Comparison of ENCODE assay signal across 19 cellular contexts in the genomic region with DNA sequence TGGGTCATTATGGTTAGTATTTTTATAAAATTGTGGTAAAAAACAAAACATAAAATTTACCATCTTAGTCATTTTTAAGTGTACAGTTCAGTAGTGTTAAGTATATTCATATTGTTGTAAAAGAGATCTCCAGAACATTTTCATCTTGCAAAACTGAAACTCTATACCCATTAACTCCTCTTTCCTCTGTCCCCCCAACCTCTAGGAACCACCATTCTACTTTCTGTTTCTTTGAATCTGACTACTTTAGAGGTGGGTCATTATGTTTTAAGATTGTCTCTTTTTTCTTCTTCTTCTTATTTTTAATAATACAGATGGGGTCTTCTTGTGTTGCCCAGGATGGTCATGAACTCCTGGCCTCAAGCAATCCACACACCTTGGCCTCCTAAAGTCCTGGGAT.
A peak's percentile ranks its signal among the peaks of the same experiment; 100 is the strongest.
DNase-seq lines count a peak whose midpoint lies in the region; ATAC-seq, FAIRE-seq and TF ChIP-seq lines count a peak whose summit lies in the region.
"Had no signal": no experiment of that assay in that cellular context is flagged by ENCODE, and none has a peak within 500 bp of the region (broad histone marks: within the 10 kb centered on the region; RNA-seq: fewer than 3 reads in every experiment).

No MANE protein-coding gene starts in this region.

- no peak overlapping the region for H3K9ac ChIP-seq in GM12878 (ENCODE audit: control insufficient read depth, insufficient read depth, low read length)
- no peak overlapping the region for H3K9ac ChIP-seq in neural progenitor cell
- H3K9ac ChIP-seq: BLaER1 had no signal

- TF ChIP-seq EP300 in GM12878 (IDR thresholded peaks at IDR 0.05; ENCODE audit: borderline replicate concordance in 1 of 2, control insufficient read depth in 1 of 2, low read depth in 2 of 2, low read length in 2 of 2): no peak

- no peak overlapping the region for H3K4me3 Mint-ChIP-seq in neural progenitor cell
- H3K4me3 Mint-ChIP-seq: CD14-positive monocyte; CD4-positive, alpha-beta memory T cell; H9 had no signal

- SMC1A ChIA-PET in GM12878 (lab: Charles Lee; ENCODE audit: uncharacterized antibody, unreplicated experiment): interaction anchor here (0.7 kb wide), 1 partner anchor 79 kb away, joined by 3 read pairs; no protein-coding TSS in a partner anchor

- H2AFZ ChIP-seq in GM12878 (ENCODE audit: control insufficient read depth, low read depth, low read length): no peak overlapping the region
- H2AFZ ChIP-seq in neural progenitor cell (replicated peaks): no peak overlapping the region

- H3K4me1 Mint-ChIP-seq in neural progenitor cell: no peaks in the 10 kb centered on the region
- H3K4me1 Mint-ChIP-seq: CD4-positive, alpha-beta memory T cell had no signal

- H3K27me3 Mint-ChIP-seq in neural progenitor cell (ENCODE audit: insufficient read depth, low read depth): no peaks in the 10 kb centered on the region

- H3K4me2 ChIP-seq in GM12878 (ENCODE audit: control insufficient read depth, insufficient read depth): no peak overlapping the region
- H3K4me2 ChIP-seq in neural progenitor cell: no peak overlapping the region
- H3K4me2 ChIP-seq: BLaER1 had no signal

- no peaks in the 10 kb centered on the region for H3K9me3 ChIP-seq in GM12878 (replicated peaks; ENCODE audit: control insufficient read depth, insufficient read depth, low read length)
- H3K9me3 ChIP-seq in neural progenitor cell (ENCODE audit: low read depth): no peaks in the 10 kb centered on the region
- no peaks in the 10 kb centered on the region for H3K9me3 ChIP-seq in right cardiac atrium (ENCODE audit: control insufficient read depth, low read length)
- H3K9me3 ChIP-seq: BLaER1 had no signal

- peak; percentile 68 for ATAC-seq in GM19395 (IDR thresholded peaks at IDR 0.05; ENCODE audit: unreplicated experiment)
- peak; percentile 57 for ATAC-seq in HG03354 (IDR thresholded peaks at IDR 0.05; ENCODE audit: poor library complexity, severe bottlenecking, unreplicated experiment)
- ATAC-seq in GM12878: peak; percentile 29; the same call in 1 of the 3 replicates
- no peak for ATAC-seq in omental fat pad (ENCODE audit: low FRiP score)
- no peak for ATAC-seq in right cardiac atrium
- ATAC-seq: K562 had no signal

- RAD21 ChIA-PET in GM12878 (lab: Charles Lee; ENCODE audit: unreplicated experiment): no interaction called here

- no peak for DNase-seq in GM12878 (ENCODE audit: low read depth, low spot score)
- no peak for DNase-seq in neural progenitor cell (ENCODE audit: low spot score)
- DNase-seq in cerebellar nuclear complex (lab: John Stamatoyannopoulos, UW): no peak
- no peak for DNase-seq in omental fat pad (ENCODE audit: low spot score)
- DNase-seq in NCI-H2081 (lab: John Stamatoyannopoulos, UW): no peak
- DNase-seq in right cardiac atrium: no peak
- DNase-seq: Calu3; CD4-positive, alpha-beta memory T cell; DMS79 treated with DMSO at 0.1 percent for 48 hours; EL; H9 had no signal

- H3K36me3 ChIP-seq in GM12878 (ENCODE audit: control insufficient read depth in 2 of 2, insufficient read depth in 2 of 2, low read length in 1 of 2) (no peaks in the 10 kb centered on the region), neural progenitor cell (no peaks in the 10 kb centered on the region)
- H3K36me3 ChIP-seq: BLaER1 had no signal

- H3K27me3 ChIP-seq in GM12878 (replicated peaks in 1 of 2; ENCODE audit: control insufficient read depth in 2 of 2, insufficient read depth in 2 of 2, low read length in 1 of 2): no peaks in the 10 kb centered on the region
- H3K27me3 ChIP-seq in neural progenitor cell: no peaks in the 10 kb centered on the region
- no peaks in the 10 kb centered on the region for H3K27me3 ChIP-seq in right cardiac atrium (ENCODE audit: control insufficient read depth, insufficient read depth)
- H3K27me3 ChIP-seq: BLaER1 had no signal

- no peak overlapping the region for H3K27ac ChIP-seq in GM12878 (ENCODE audit: control insufficient read depth, insufficient read depth)
- H3K27ac ChIP-seq in neural progenitor cell: no peak overlapping the region
- H3K27ac ChIP-seq in right cardiac atrium (ENCODE audit: low read length): no peak overlapping the region
- H3K27ac ChIP-seq: BLaER1 had no signal

- H3K36me3 Mint-ChIP-seq in neural progenitor cell: peaks cover 4% of the 10 kb centered on the region
- H3K36me3 Mint-ChIP-seq: CD14-positive monocyte; CD4-positive, alpha-beta memory T cell had no signal

- in situ Hi-C loops in GM12878 (cut with MboI): no loop called here

- peak overlapping the region; percentile 36 for H3K27ac Mint-ChIP-seq in neural progenitor cell
- H3K27ac Mint-ChIP-seq: CD14-positive monocyte; CD4-positive, alpha-beta memory T cell; H9 had no signal

- BruUV-seq in GM12878 (replicated peaks; lab: Mats Ljungman, UMichigan): no TSS peak

- no peak for TF ChIP-seq RAD21 in GM12878 (IDR thresholded peaks at IDR 0.05; ENCODE audit: insufficient read depth, low read depth, low read length)

- H3K79me2 ChIP-seq in GM12878 (ENCODE audit: control insufficient read depth, insufficient read depth, low read length) (no peaks in the 10 kb centered on the region), neural progenitor cell (ENCODE audit: low read depth) (no peaks in the 10 kb centered on the region)

- no peak for FAIRE-seq in GM12878 (lab: Jason Lieb, UNC)
- FAIRE-seq: GM12891, H1, HTR-8/SVneo, K562 had no signal

- no peaks in the 10 kb centered on the region for H3F3A ChIP-seq in neural progenitor cell (ENCODE audit: low read depth)

- TF ChIP-seq POLR2A in GM12878 (IDR thresholded peaks at IDR 0.05; ENCODE audit: low read depth, low read length): no peak

- no peak for TF ChIP-seq CTCF in GM12878 (IDR thresholded peaks at IDR 0.05 in 2 of 3, conservative IDR thresholded peaks at IDR 0.05 in 1 of 3; ENCODE audit: control insufficient read depth in 2 of 3, extremely low read depth in 1 of 3, insufficient read depth in 1 of 3, low read depth in 3 of 3, low read length in 3 of 3)
- TF ChIP-seq CTCF in neural progenitor cell (IDR thresholded peaks at IDR 0.05): no peak
- no peak for TF ChIP-seq CTCF in omental fat pad (IDR thresholded peaks at IDR 0.05)

- POLR2A ChIA-PET in GM12878 (lab: Charles Lee): no interaction called here

- intact Hi-C loops in GM12878 (cut with micrococcal nuclease; ENCODE audit: unreplicated experiment): no loop called here
- intact Hi-C loops in right cardiac atrium (cut with DNase I): no loop called here

- CTCF ChIA-PET in GM12878 (lab: Yijun Ruan, JAX): no interaction called here

- no peaks in the 10 kb centered on the region for H4K20me1 ChIP-seq in GM12878 (ENCODE audit: control insufficient read depth, insufficient read depth)
- H4K20me1 ChIP-seq in neural progenitor cell (ENCODE audit: low read depth): no peaks in the 10 kb centered on the region
- H4K20me1 ChIP-seq: BLaER1 had no signal

- H3K4me1 ChIP-seq in GM12878 (ENCODE audit: control insufficient read depth, insufficient read depth, low read length): no peaks in the 10 kb centered on the region
- H3K4me1 ChIP-seq in neural progenitor cell: peaks cover 6% of the 10 kb centered on the region
- peaks cover 7% of the 10 kb centered on the region for H3K4me1 ChIP-seq in right cardiac atrium (ENCODE audit: control insufficient read depth, insufficient read depth, low read length)
- H3K4me1 ChIP-seq: BLaER1 had no signal

- H3K4me3 ChIP-seq in GM12878 (no peak overlapping the region), neural progenitor cell (no peak overlapping the region), right cardiac atrium (ENCODE audit: low read length) (no peak overlapping the region)
- H3K4me3 ChIP-seq: BLaER1, K562 had no signal

- peaks cover 9% of the 10 kb centered on the region for H3K9me3 Mint-ChIP-seq in neural progenitor cell
- H3K9me3 Mint-ChIP-seq: H9 had no signal

TF ChIP-seq in GM12878, 131 proteins besides CTCF, POLR2A, EP300 and RAD21:
- no peak for TF ChIP-seq STAT3 (IDR thresholded peaks at IDR 0.05; ENCODE audit: low read depth, low read length)
TF ChIP-seq in GM12878: peak in this region for 0.

Comparison
In these comparisons a context has a peak if more than half of its experiments do, and no peak if none do; other contexts are left out.
1. ATAC-seq: peak in GM19395 (single experiment), HG03354 (single experiment) and GM12878 (single experiment); none in omental fat pad (single experiment) and right cardiac atrium (0 of 2).